ENCODE assay signal across 8 cellular contexts in the genomic region with DNA sequence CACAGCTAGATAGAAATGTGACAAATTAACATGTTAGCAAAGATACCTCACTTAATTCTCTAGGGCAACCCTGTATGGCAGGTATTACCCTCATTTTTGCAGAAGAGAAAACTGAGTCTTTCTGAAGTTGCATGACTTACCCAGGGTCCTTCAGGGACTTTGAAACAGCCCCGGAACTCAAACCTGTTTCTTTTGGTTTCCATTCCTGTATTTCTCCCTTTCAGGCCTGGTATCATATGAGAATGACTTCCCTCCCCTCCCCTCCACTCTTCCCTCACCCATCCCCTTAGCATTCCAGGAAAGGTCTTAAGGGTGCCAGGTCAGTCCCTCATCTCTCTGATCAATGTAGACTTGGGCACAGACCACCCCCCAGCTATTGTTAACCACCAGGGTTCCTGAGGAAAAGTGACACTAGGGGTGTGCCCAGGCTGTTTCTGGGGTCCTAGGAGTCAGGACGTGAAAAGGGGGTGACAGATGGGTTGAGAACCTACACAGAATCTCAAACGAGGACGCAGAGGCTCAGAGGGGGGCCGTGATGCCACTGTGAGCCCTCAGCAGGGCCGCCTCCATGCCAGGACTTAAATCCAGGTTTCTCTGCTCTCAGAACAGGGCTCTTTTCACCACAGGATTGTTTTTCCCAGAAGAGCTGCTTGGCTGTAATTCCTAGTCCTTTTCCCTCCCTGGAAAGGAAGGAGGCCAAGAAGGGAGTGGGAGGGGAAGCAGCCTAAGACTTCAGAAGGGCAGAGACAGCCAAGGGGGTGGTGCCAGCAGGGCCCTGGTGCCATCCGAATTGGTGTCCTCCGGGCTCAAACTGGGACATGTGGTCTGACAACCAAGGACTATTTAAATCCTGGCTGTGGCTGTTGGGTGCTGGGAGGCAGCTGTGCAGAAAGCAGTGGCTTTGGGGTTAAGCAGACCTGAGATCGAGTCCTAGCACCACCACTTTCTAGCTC. TPM values are rescaled to one million over a fixed set of nuclear protein-coding genes. Genes with fewer than 3 reads are reported as not detected.
DNase-seq lines count a peak whose midpoint lies in the region; ATAC-seq and TF ChIP-seq lines count a peak whose summit lies in the region.

No MANE protein-coding gene starts in this region.

- ATAC-seq in upper lobe of right lung = no peak
- no peak for ATAC-seq in activated CD4-positive, CD25-positive, alpha-beta regulatory T cell treated with anti-CD3 and anti-CD28 coated beads, Interleukin-2, amount 50 U/mL, for 24 hours

- no TSS peak for BruUV-seq in mammary epithelial cell (replicated peaks; lab: Mats Ljungman, UMichigan)

- H3K9me3 Mint-ChIP-seq in activated naive CD4-positive, alpha-beta T cell treated with anti-CD3 and anti-CD28 coated beads, Interleukin-2, amount 10 ng/mL, durations not matched to agents 7 days and 5 days = no peaks in the 10 kb centered on the region
- no peaks in the 10 kb centered on the region for H3K9me3 Mint-ChIP-seq in progenitor cell of endocrine pancreas (ENCODE audit: low read depth)

- H2AFZ ChIP-seq in mammary epithelial cell (ENCODE audit: low read depth, low read length) = peak overlapping the region; percentile 88

- dilution Hi-C loops in mammary epithelial cell (cut with HindIII; ENCODE audit: low sequenced_read_pairs) = no loop called here

- H3K4me1 ChIP-seq in mammary epithelial cell (ENCODE audit: insufficient read depth, low read length) (peaks cover 14% of the 10 kb centered on the region), mesodermal cell (ENCODE audit: control insufficient read depth, insufficient read depth, low read length, poor library complexity, severe bottlenecking) (peaks cover 17% of the 10 kb centered on the region), upper lobe of right lung (peaks cover 30% of the 10 kb centered on the region)

- H3K9ac ChIP-seq in mammary epithelial cell (ENCODE audit: insufficient read depth, low read length) = no peak overlapping the region

- TF ChIP-seq CTCF in mammary epithelial cell (conservative IDR thresholded peaks at IDR 0.05 in 1 of 2, IDR thresholded peaks at IDR 0.05 in 1 of 2; ENCODE audit: extremely low read depth in 1 of 2, insufficient read depth in 1 of 2, low read depth in 1 of 2, low read length in 2 of 2) = no peak
- no peak for TF ChIP-seq CTCF in upper lobe of right lung (IDR thresholded peaks at IDR 0.05)
- no peak for TF ChIP-seq CTCF in progenitor cell of endocrine pancreas (IDR thresholded peaks at IDR 0.05; ENCODE audit: unreplicated experiment)

- H3K9me3 ChIP-seq in mammary epithelial cell (replicated peaks; ENCODE audit: insufficient read depth, low read length) (no peaks in the 10 kb centered on the region), mesodermal cell (ENCODE audit: control insufficient read depth, low read length) (no peaks in the 10 kb centered on the region), upper lobe of right lung (no peaks in the 10 kb centered on the region)

- H3K4me3 Mint-ChIP-seq in activated naive CD4-positive, alpha-beta T cell treated with anti-CD3 and anti-CD28 coated beads, Interleukin-2, amount 10 ng/mL, durations not matched to agents 7 days and 5 days = no peak overlapping the region
- H3K4me3 Mint-ChIP-seq in progenitor cell of endocrine pancreas (ENCODE audit: low read depth) = no peak overlapping the region

- H3K4me3 ChIP-seq in mammary epithelial cell (replicated peaks in 1 of 3; ENCODE audit: insufficient read depth in 1 of 3, low read depth in 2 of 3, low read length in 3 of 3) (no peak overlapping the region), mesodermal cell (ENCODE audit: extremely low read depth, insufficient read depth, low read length, poor library complexity, severe bottlenecking) (no peak overlapping the region), upper lobe of right lung (no peak overlapping the region)

- H4K20me1 ChIP-seq in mammary epithelial cell (ENCODE audit: insufficient read depth, low read length) = no peaks in the 10 kb centered on the region

- no peak overlapping the region for H3K4me2 ChIP-seq in mammary epithelial cell (ENCODE audit: insufficient read depth, low read depth, low read length)

- in situ Hi-C loops in mammary epithelial cell (cut with MboI; ENCODE audit: low sequenced_read_pairs in 2 of 2) = no loop called here

- H3K79me2 ChIP-seq in mammary epithelial cell (ENCODE audit: insufficient read depth, low read length) = peaks cover 25% of the 10 kb centered on the region

- no peaks in the 10 kb centered on the region for H3K27me3 ChIP-seq in mammary epithelial cell (ENCODE audit: insufficient read depth, low read length)
- no peaks in the 10 kb centered on the region for H3K27me3 ChIP-seq in upper lobe of right lung

- H3K36me3 Mint-ChIP-seq in activated naive CD4-positive, alpha-beta T cell treated with anti-CD3 and anti-CD28 coated beads, Interleukin-2, amount 10 ng/mL, durations not matched to agents 7 days and 5 days = peaks cover 10% of the 10 kb centered on the region
- H3K36me3 Mint-ChIP-seq in progenitor cell of endocrine pancreas (ENCODE audit: insufficient read depth) = no peaks in the 10 kb centered on the region

- intact Hi-C loops in mammary epithelial cell (cut with micrococcal nuclease) = loop anchor here (2.0 to 5.0 kb wide), 3 partner anchors 31 to 105 kb away; no protein-coding TSS in a partner anchor
- intact Hi-C loops in upper lobe of right lung (cut with DNase I) = no loop called here

- peaks cover 7% of the 10 kb centered on the region for H3K27me3 Mint-ChIP-seq in activated naive CD4-positive, alpha-beta T cell treated with anti-CD3 and anti-CD28 coated beads, Interleukin-2, amount 10 ng/mL, durations not matched to agents 7 days and 5 days
- H3K27me3 Mint-ChIP-seq in progenitor cell of endocrine pancreas = peaks cover 3% of the 10 kb centered on the region

- H3K27ac ChIP-seq in mammary epithelial cell (ENCODE audit: insufficient read depth, low read depth, low read length) (no peak overlapping the region), mesodermal cell (ENCODE audit: low read depth, low read length, severe bottlenecking) (peak overlapping the region; percentile 64), upper lobe of right lung (peak overlapping the region; percentile 98)

- peaks cover 47% of the 10 kb centered on the region for H3K4me1 Mint-ChIP-seq in activated naive CD4-positive, alpha-beta T cell treated with anti-CD3 and anti-CD28 coated beads, Interleukin-2, amount 10 ng/mL, durations not matched to agents 7 days and 5 days
- H3K4me1 Mint-ChIP-seq in progenitor cell of endocrine pancreas (ENCODE audit: low read depth) = peaks cover 16% of the 10 kb centered on the region

- peak overlapping the region; percentile 81 for H3K27ac Mint-ChIP-seq in activated naive CD4-positive, alpha-beta T cell treated with anti-CD3 and anti-CD28 coated beads, Interleukin-2, amount 10 ng/mL, durations not matched to agents 7 days and 5 days
- H3K27ac Mint-ChIP-seq in progenitor cell of endocrine pancreas = no peak overlapping the region

- WGBS in mammary epithelial cell (ENCODE audit: low coverage, missing lambda C conversion rate) = 26% methylated on average over 9 of the region's 9 CpGs
- 74 to 85% methylated on average over 8 to 9 of the region's 9 CpGs for WGBS in mesodermal cell (ENCODE audit: insufficient coverage in 2 of 2), 2 experiments

- CTCF ChIA-PET in activated naive CD4-positive, alpha-beta T cell treated with anti-CD3 and anti-CD28 coated beads, Interleukin-2, amount 10 ng/mL, durations not matched to agents 7 days and 5 days (lab: Charles Lee) = interaction anchor here (0.8 kb wide), 1 partner anchor 495 kb away, joined by 3 read pairs; no protein-coding TSS in a partner anchor
- CTCF ChIA-PET in mammary epithelial cell (lab: Charles Lee; ENCODE audit: low non-redundant PET) = no interaction called here

- H3K36me3 ChIP-seq in mammary epithelial cell (ENCODE audit: insufficient read depth, low read length) (no peaks in the 10 kb centered on the region), mesodermal cell (ENCODE audit: control insufficient read depth, insufficient read depth, low read length) (no peaks in the 10 kb centered on the region), upper lobe of right lung (no peaks in the 10 kb centered on the region)

- no peak for DNase-seq in activated naive CD4-positive, alpha-beta T cell treated with anti-CD3 and anti-CD28 coated beads, Interleukin-2, amount 10 ng/mL, durations not matched to agents 7 days and 5 days
- no peak for DNase-seq in activated naive CD4-positive, alpha-beta T cell treated with anti-CD3 and anti-CD28 coated beads, Interleukin-2, amount 50 U/mL, for 16 hours
- DNase-seq in mammary epithelial cell (no peak), upper lobe of right lung (no peak), progenitor cell of endocrine pancreas (ENCODE audit: low spot score, unreplicated experiment) (no peak)
- DNase-seq in activated CD8-positive, alpha-beta memory T cell treated with anti-CD3 and anti-CD28 coated beads, Interleukin-2, amount 50 U/mL, for 48 hours = no peak

RNA-seq across cellular contexts. Expression of a gene that starts 2.1 kb away (rescaled TPM):
- total RNA-seq in mammary epithelial cell (100 to 1,000 TPM in 1 of 2 donors, 10 to 100 TPM in 1; 32.2 to 138 TPM), upper lobe of right lung (156 TPM), progenitor cell of endocrine pancreas (74.6 and 76.9 TPM in 2 replicates)
- polyA plus RNA-seq in mammary epithelial cell = 58.1 TPM
- 246 TPM for polyA minus RNA-seq in mammary epithelial cell
- 98.9 TPM for polyA plus RNA-seq in mesodermal cell (2013, experiment 1 of 2)
- polyA plus RNA-seq in mesodermal cell (2013, experiment 2 of 2) = 92.9 TPM
